Comparison of ENCODE assay signal across 8 cellular contexts in the genomic region with DNA sequence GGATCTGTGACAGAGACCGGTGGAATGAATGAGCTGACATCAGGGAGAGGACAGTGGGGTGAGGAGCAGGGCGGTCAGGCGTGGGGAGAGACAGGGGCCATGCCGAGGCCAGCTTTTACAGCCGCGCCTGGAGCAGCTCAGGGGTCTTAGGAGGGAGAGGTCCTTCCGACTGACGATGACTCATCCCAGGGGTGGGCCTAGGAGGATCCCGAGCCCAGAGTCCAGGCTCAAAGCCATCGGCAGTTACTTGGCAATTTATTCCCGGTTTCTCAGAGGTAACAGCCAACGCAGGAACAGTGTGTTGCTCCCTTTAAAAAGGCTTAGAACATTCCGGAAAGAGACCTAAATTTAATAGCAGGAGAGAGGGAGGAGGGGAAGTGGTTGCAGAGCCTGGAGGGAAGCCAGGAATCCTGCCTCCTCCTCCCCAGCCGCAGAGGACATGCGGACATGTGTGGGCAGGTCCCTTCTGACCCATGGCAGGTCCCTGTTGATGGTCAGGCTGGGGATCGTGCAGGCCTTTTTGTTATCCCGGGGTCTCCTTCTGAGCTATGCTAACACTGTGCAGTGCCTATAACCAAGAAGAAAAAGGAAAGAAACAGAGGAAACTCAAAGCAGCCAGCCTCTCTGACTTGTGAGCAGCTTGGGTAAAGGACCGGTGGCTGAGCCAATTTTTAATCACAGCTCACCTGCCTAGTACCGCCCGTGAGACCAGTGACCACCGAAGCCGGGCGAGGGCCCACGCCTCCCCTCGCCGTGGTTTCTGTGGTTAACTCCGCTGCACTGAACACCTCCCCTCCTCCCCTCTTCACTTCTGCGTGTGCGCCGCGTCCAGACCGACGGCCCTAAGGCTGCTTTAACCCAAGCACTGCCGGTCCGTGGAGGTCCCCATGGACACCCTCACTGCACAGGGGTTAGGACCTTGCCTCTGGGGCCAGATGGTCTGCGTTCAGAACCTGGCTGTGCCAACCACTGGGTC.
DNase-seq lines count a peak whose midpoint lies in the region; ATAC-seq, FAIRE-seq and TF ChIP-seq lines count a peak whose summit lies in the region.

No MANE protein-coding gene starts in this region.

- ATAC-seq in HG03135 (IDR thresholded peaks at IDR 0.05; ENCODE audit: unreplicated experiment) (peak; percentile 31), left lobe of liver (peak; percentile 78)

- H3K27me3 ChIP-seq in adipocyte (replicated peaks; ENCODE audit: control insufficient read depth, insufficient read depth, low read length), result peaks cover 5% of the 10 kb centered on the region
- no peaks in the 10 kb centered on the region for H3K27me3 ChIP-seq in transverse colon

- H3K9me3 ChIP-seq in adipocyte (ENCODE audit: control insufficient read depth, low read length), result no peaks in the 10 kb centered on the region
- H3K9me3 ChIP-seq in transverse colon, result no peaks in the 10 kb centered on the region

- peak overlapping the region; percentile 22 to 34 (median 30) for H3K27ac ChIP-seq in transverse colon

- H3K36me3 ChIP-seq in adipocyte (ENCODE audit: control insufficient read depth, insufficient read depth, low read length, severe bottlenecking), result no peaks in the 10 kb centered on the region
- no peaks in the 10 kb centered on the region for H3K36me3 ChIP-seq in transverse colon

- H3K4me3 ChIP-seq in adipocyte (ENCODE audit: low read length) (peak overlapping the region; percentile 47), transverse colon (peak overlapping the region in 1 of 4 donors; percentile 14)

- 52% methylated on average over 35 of the region's 36 CpGs; no CpG with 5 or more reads in 1 of the 2 donors for WGBS in transverse colon (ENCODE audit: low coverage in 1 of 2), 2 donors

- peak; percentile 65 for DNase-seq in AG08395 (ENCODE audit: low spot score)
- peak; percentile 29 for DNase-seq in GM18507 (ENCODE audit: extremely low spot score, insufficient read length, low read depth)
- DNase-seq in adipocyte (ENCODE audit: low read depth), result peak; percentile 50
- no peak for DNase-seq in left lobe of liver (ENCODE audit: low spot score)
- DNase-seq in transverse colon, result peak; percentile 41
- no peak for DNase-seq in COR-L47 (lab: John Stamatoyannopoulos, UW)
- DNase-seq in NCI-H2227 (lab: John Stamatoyannopoulos, UW; ENCODE audit: unreplicated experiment), result no peak

- H3K4me1 ChIP-seq in adipocyte (ENCODE audit: control insufficient read depth, insufficient read depth, low read length), result peaks cover 43% of the 10 kb centered on the region
- H3K4me1 ChIP-seq in transverse colon, result peaks cover under 1 to 26% (median 8%) of the 10 kb centered on the region in 4 donors

- no peak for TF ChIP-seq EP300 in transverse colon (IDR thresholded peaks at IDR 0.05; ENCODE audit: low read depth)

- intact Hi-C loops in transverse colon (cut with DNase I; ENCODE audit: low total_unique reads), result no loop called here

- in situ Hi-C loops in transverse colon (cut with MboI; ENCODE audit: low pct_ligation_motif_present in 1 of 4, low pct_unique_long_range_greater_than_20kb in 1 of 4, low sequenced_read_pairs in 3 of 4), result no loop called here

- TF ChIP-seq CTCF in transverse colon (IDR thresholded peaks at IDR 0.05), result no peak

- no peak for TF ChIP-seq POLR2A in transverse colon (IDR thresholded peaks at IDR 0.05)

- peak overlapping the region; percentile 48 for H3K9ac ChIP-seq in adipocyte (ENCODE audit: low read length)

- peak; percentile 87 for FAIRE-seq in GM18507 (lab: Jason Lieb, UNC)

Comparison
In these comparisons a context has a peak if more than half of its experiments do, and no peak if none do; other contexts are left out.
1. DNase-seq: peak in AG08395 (single experiment), GM18507 (single experiment), adipocyte (single experiment) and transverse colon (single experiment); none in left lobe of liver (single experiment), COR-L47 (single experiment) and NCI-H2227 (single experiment).